In genomic region chr1:7149080-7149838, GRCh38 we compare ENCODE assay signal across 12 cellular contexts.
DNase-seq lines count a peak whose midpoint lies in the region; ATAC-seq, FAIRE-seq and TF ChIP-seq lines count a peak whose summit lies in the region.
"Had no signal": no experiment of that assay in that cellular context is flagged by ENCODE, and none has a peak within 500 bp of the region (broad histone marks: within the 10 kb centered on the region; RNA-seq: fewer than 3 reads in every experiment).

No MANE protein-coding gene starts in this region.

- H3K27me3 ChIP-seq in HUES6 (ENCODE audit: control insufficient read depth, insufficient read depth, low read length) (no peaks in the 10 kb centered on the region), H1 (replicated peaks in 1 of 4; ENCODE audit: control insufficient read depth in 3 of 4, extremely low read depth in 1 of 4, insufficient read depth in 3 of 4, low read length in 3 of 4) (no peaks in the 10 kb centered on the region), HepG2 (ENCODE audit: control insufficient read depth in 1 of 2, insufficient read depth in 2 of 2, low read length in 2 of 2) (peaks cover 2 to 8% of the 10 kb centered on the region in 2 experiments; a peak in 3 of 5 replicates)

- peak overlapping the region; percentile 69; the same call in 1 of the 2 replicates for H2BK12ac ChIP-seq in H1 (ENCODE audit: low read depth, low read length)

- H3K56ac ChIP-seq in H1 (replicated peaks; ENCODE audit: insufficient read length, low read depth, low read length): no peak overlapping the region

- no peak overlapping the region; the same call in none of the 2 replicates for H4K8ac ChIP-seq in H1 (ENCODE audit: extremely low read depth, insufficient read depth, low read length)

- WGBS in H1 (ENCODE audit: extremely low coverage in 1 of 2, insufficient coverage in 1 of 2, insufficient read length in 1 of 2, insufficient replicate concordance in 2 of 2, low coverage in 1 of 2, low lambda C conversion rate in 2 of 2, missing lambda C conversion rate in 1 of 2), 2 experiments: 62% methylated on average over 31 of the region's 31 CpGs; no CpG with 5 or more reads in 1 of the 2 experiments
- whole genome bisulfite sequencing in HepG2 (ENCODE audit: low lambda C conversion rate): 40% methylated on average over 16 of the region's 31 CpGs

- in situ Hi-C loops in HepG2 (cut with HindIII; ENCODE audit: extremely low pct_ligation_motif_present, low pct_unique_long_range_greater_than_20kb): no loop called here

- TF ChIP-seq CTCF in H1 (IDR thresholded peaks at IDR 0.05; ENCODE audit: control extremely low read depth in 1 of 3, insufficient read depth in 1 of 3, low read depth in 1 of 3, low read length in 3 of 3) (no peak), HepG2 (CRISPR knock-in tag; IDR thresholded peaks at IDR 0.05) (no peak)

- POLR2A ChIA-PET in H1 (lab: Charles Lee; ENCODE audit: partially characterized antibody) (interaction anchor here (1.4 kb wide), 1 partner anchor 9 kb away, joined by 5 read pairs; no protein-coding TSS in a partner anchor), HepG2 (lab: Yijun Ruan, JAX) (no interaction called here)

- H3K36me3 ChIP-seq in HUES6 (ENCODE audit: control insufficient read depth, insufficient read depth, low read length) (no peaks in the 10 kb centered on the region), H1 (ENCODE audit: control insufficient read depth in 2 of 4, insufficient read depth in 4 of 4, low read length in 3 of 4) (no peaks in the 10 kb centered on the region; a peak in 1 of 8 replicates), HepG2 (replicated peaks in 1 of 2; ENCODE audit: control insufficient read depth in 1 of 2, insufficient read depth in 2 of 2, low read length in 2 of 2) (no peaks in the 10 kb centered on the region)
- H3K36me3 ChIP-seq: neutrophil had no signal

- H4K5ac ChIP-seq in H1 (ENCODE audit: insufficient read length, low read depth, low read length): peak overlapping the region; percentile 23

- peak overlapping the region; percentile 3 for H3K4ac ChIP-seq in H1 (replicated peaks; ENCODE audit: insufficient read length, low read depth, low read length)

- peak overlapping the region; percentile 8; the same call in 1 of the 2 replicates for H3K4me3 ChIP-seq in HUES6 (ENCODE audit: low read depth, low read length)
- no peak overlapping the region for H3K4me3 ChIP-seq in H1 (ENCODE audit: extremely low read depth in 1 of 4, insufficient read depth in 2 of 4, low read depth in 3 of 4, low read length in 4 of 4)
- peak overlapping the region in 1 of 3 experiments; percentile 47; a peak in 1 of 6 replicates for H3K4me3 ChIP-seq in HepG2 (replicated peaks in 1 of 3; ENCODE audit: insufficient read depth in 1 of 3, low read depth in 2 of 3, low read length in 3 of 3)

- CTCF ChIA-PET in H1 (lab: Charles Lee; ENCODE audit: partially characterized antibody): interaction anchor here (1.0 to 2.2 kb wide), 3 partner anchors 9 to 430 kb away, joined by 3 to 7 read pairs (median 4); no protein-coding TSS in a partner anchor
- CTCF ChIA-PET in HepG2 (lab: Yijun Ruan, JAX; ENCODE audit: low intra/inter-chr PET ratio, low total read pairs): no interaction called here

- peak; percentile 71 for ATAC-seq in HepG2
- no peak for ATAC-seq in GM21423 (IDR thresholded peaks at IDR 0.05; ENCODE audit: unreplicated experiment)
- no peak for ATAC-seq in HG02981 (IDR thresholded peaks at IDR 0.05; ENCODE audit: unreplicated experiment)

- H2AFZ ChIP-seq in H1 (ENCODE audit: low read length): peak overlapping the region; percentile 77; the same call in 1 of the 2 replicates
- H2AFZ ChIP-seq in HepG2 (ENCODE audit: low read length): no peak overlapping the region

- H3K9me3 ChIP-seq in HUES6 (ENCODE audit: control insufficient read depth, insufficient read depth, low read depth, low read length) (no peaks in the 10 kb centered on the region), H1 (ENCODE audit: insufficient read depth in 2 of 2, low read depth in 1 of 2, low read length in 1 of 2) (no peaks in the 10 kb centered on the region), HepG2 (ENCODE audit: low read length) (no peaks in the 10 kb centered on the region)
- H3K9me3 ChIP-seq: neutrophil had no signal

- H4K20me1 ChIP-seq in H1 (replicated peaks in 1 of 2; ENCODE audit: control insufficient read depth in 1 of 2, insufficient read depth in 2 of 2, low read length in 2 of 2): peaks cover 0 to 7% of the 10 kb centered on the region in 2 experiments
- H4K20me1 ChIP-seq in HepG2 (ENCODE audit: insufficient read depth, low read length): no peaks in the 10 kb centered on the region

- H2BK15ac ChIP-seq in H1 (ENCODE audit: low read length): peak overlapping the region; percentile 54; the same call in 1 of the 2 replicates

- H2AK5ac ChIP-seq in H1 (ENCODE audit: low read depth, low read length): peak overlapping the region; percentile 43; the same call in 1 of the 2 replicates

- H3K79me2 ChIP-seq in H1 (ENCODE audit: control insufficient read depth in 1 of 2, insufficient read depth in 2 of 2, low read length in 2 of 2) (no peaks in the 10 kb centered on the region), HepG2 (ENCODE audit: insufficient read depth, low read length) (no peaks in the 10 kb centered on the region)

- peak overlapping the region; percentile 12 for H3K14ac ChIP-seq in H1 (ENCODE audit: insufficient read length)

- H3K79me1 ChIP-seq in H1 (ENCODE audit: low read depth, low read length): no peaks in the 10 kb centered on the region

- peak in 1 of 2 experiments; percentile 62 for DNase-seq in H1 (ENCODE audit: low read depth in 1 of 2, low spot score in 2 of 2)
- no peak for DNase-seq in HepG2 (ENCODE audit: low spot score)
- DNase-seq in substantia nigra (lab: John Stamatoyannopoulos, UW): peak in 30 of 49 donors; percentile 3 to 70 (median 24)
- no peak for DNase-seq in NCI-H69 (lab: John Stamatoyannopoulos, UW)
- no peak for DNase-seq in NCI-H226
- DNase-seq: activated CD8-positive, alpha-beta memory T cell treated with anti-CD3 and anti-CD28 coated beads for 24 hours; NCI-H748 treated with DMSO at 0.1 percent for 48 hours had no signal

- peak overlapping the region; percentile 85; the same call in 1 of the 2 replicates for H2BK5ac ChIP-seq in H1 (ENCODE audit: low read depth, low read length)

- FAIRE-seq in H1 (lab: Jason Lieb, UNC) (no peak), HepG2 (lab: Jason Lieb, UNC) (no peak)
- FAIRE-seq: GM12891 had no signal

- H4K91ac ChIP-seq in H1 (replicated peaks; ENCODE audit: insufficient read length, low read length): peak overlapping the region; percentile 86

- no peak overlapping the region for H3K27ac ChIP-seq in HUES6 (ENCODE audit: low read depth, low read length)
- no peak overlapping the region for H3K27ac ChIP-seq in H1 (ENCODE audit: low read depth, low read length)
- no peak overlapping the region for H3K27ac ChIP-seq in HepG2 (ENCODE audit: extremely low read length, insufficient read depth, low read length)
- H3K27ac ChIP-seq in substantia nigra (ENCODE audit: low read depth, low read length, poor library complexity, severe bottlenecking): no peak overlapping the region
- H3K27ac ChIP-seq: neutrophil had no signal

- TF ChIP-seq EP300 in H1 (IDR thresholded peaks at IDR 0.05; ENCODE audit: borderline replicate concordance in 1 of 2, low read depth in 2 of 2, low read length in 2 of 2) (no peak), HepG2 (IDR thresholded peaks at IDR 0.05; ENCODE audit: low read depth in 2 of 2, low read length in 2 of 2) (no peak), HepG2 (CRISPR knock-in tag; IDR thresholded peaks at IDR 0.05; ENCODE audit: borderline replicate concordance) (no peak)

- H3K23ac ChIP-seq in H1 (ENCODE audit: insufficient read length): no peak overlapping the region

- peaks cover 30% of the 10 kb centered on the region for H3K4me1 ChIP-seq in HUES6 (ENCODE audit: control insufficient read depth, insufficient read depth, low read length)
- peaks cover 3 to 28% (median 16%) of the 10 kb centered on the region in 4 experiments for H3K4me1 ChIP-seq in H1 (replicated peaks in 1 of 4; ENCODE audit: control insufficient read depth in 3 of 4, insufficient read depth in 4 of 4, low read length in 3 of 4)
- H3K4me1 ChIP-seq in HepG2 (ENCODE audit: insufficient read depth, low read length): peaks cover 10% of the 10 kb centered on the region

- H3K18ac ChIP-seq in H1 (ENCODE audit: extremely low read depth, low read length): peak overlapping the region; percentile 63

- peak overlapping the region; percentile 24; the same call in 1 of the 2 replicates for H2BK20ac ChIP-seq in H1 (ENCODE audit: low read length)

- H3K9ac ChIP-seq in HUES6 (ENCODE audit: low read length) (no peak overlapping the region), H1 (replicated peaks in 1 of 4; ENCODE audit: extremely low read depth in 1 of 4, low read depth in 3 of 4, low read length in 3 of 4) (no peak overlapping the region; a peak in 2 of 7 replicates), HepG2 (ENCODE audit: insufficient read depth, low read depth, low read length) (no peak overlapping the region)

- intact Hi-C loops in HepG2 (cut with micrococcal nuclease; ENCODE audit: unreplicated experiment): no loop called here

- peak overlapping the region; percentile 11 for H2BK120ac ChIP-seq in H1 (replicated peaks; ENCODE audit: low read depth, low read length)

- TF ChIP-seq POLR2A in H1 (IDR thresholded peaks at IDR 0.05; ENCODE audit: control extremely low read depth in 1 of 2, low read depth in 2 of 2, low read length in 2 of 2) (no peak), HepG2 (IDR thresholded peaks at IDR 0.05; ENCODE audit: insufficient read depth in 1 of 2, low read depth in 2 of 2, low read length in 2 of 2) (no peak)

- H3K23me2 ChIP-seq in H1 (ENCODE audit: low read depth, low read length): peaks cover 8% of the 10 kb centered on the region

- TF ChIP-seq RAD21 in H1 (IDR thresholded peaks at IDR 0.05 in 1 of 2, conservative IDR thresholded peaks at IDR 0.05 in 1 of 2; ENCODE audit: low read depth in 2 of 2, low read length in 2 of 2): no peak
- TF ChIP-seq RAD21 in HepG2 (CRISPR knock-in tag; IDR thresholded peaks at IDR 0.05): no peak

- BruUV-seq in HepG2 (replicated peaks; lab: Mats Ljungman, UMichigan): no TSS peak

- peak overlapping the region; percentile 2 to 46; a peak in 1 of 4 replicates for H3K4me2 ChIP-seq in H1 (ENCODE audit: insufficient read depth in 1 of 2, low read depth in 2 of 2, low read length in 2 of 2)
- peak overlapping the region; percentile 63 for H3K4me2 ChIP-seq in HepG2 (ENCODE audit: low read depth, low read length)

TF ChIP-seq in H1, 55 proteins besides CTCF, POLR2A, EP300 and RAD21 (continues in another document):
- TF ChIP-seq TEAD4 (IDR thresholded peaks at IDR 0.05; ENCODE audit: low read depth, low read length): 0 out of 2 replicates have a peak, but pooled peaks have one; percentile 3
- no peak for TF ChIP-seq SP2 (IDR thresholded peaks at IDR 0.05; ENCODE audit: low read length)
- TF ChIP-seq YY1 (IDR thresholded peaks at IDR 0.05; ENCODE audit: low read depth, low read length): 0 out of 2 replicates have a peak, but pooled peaks have one; percentile 8

TF ChIP-seq in HepG2, 621 proteins besides CTCF, POLR2A, EP300 and RAD21 (continues in another document):
- TF ChIP-seq MAFG (CRISPR knock-in tag; IDR thresholded peaks at IDR 0.05): no peak

Comparison
In these comparisons a context has a peak if more than half of its experiments do, and no peak if none do; other contexts are left out.
1. DNase-seq: peak in substantia nigra (30 of 49); none in HepG2 (single experiment), NCI-H69 (single experiment) and NCI-H226 (single experiment).